19 cellular contexts compared by ENCODE assay signal in the genomic region with DNA sequence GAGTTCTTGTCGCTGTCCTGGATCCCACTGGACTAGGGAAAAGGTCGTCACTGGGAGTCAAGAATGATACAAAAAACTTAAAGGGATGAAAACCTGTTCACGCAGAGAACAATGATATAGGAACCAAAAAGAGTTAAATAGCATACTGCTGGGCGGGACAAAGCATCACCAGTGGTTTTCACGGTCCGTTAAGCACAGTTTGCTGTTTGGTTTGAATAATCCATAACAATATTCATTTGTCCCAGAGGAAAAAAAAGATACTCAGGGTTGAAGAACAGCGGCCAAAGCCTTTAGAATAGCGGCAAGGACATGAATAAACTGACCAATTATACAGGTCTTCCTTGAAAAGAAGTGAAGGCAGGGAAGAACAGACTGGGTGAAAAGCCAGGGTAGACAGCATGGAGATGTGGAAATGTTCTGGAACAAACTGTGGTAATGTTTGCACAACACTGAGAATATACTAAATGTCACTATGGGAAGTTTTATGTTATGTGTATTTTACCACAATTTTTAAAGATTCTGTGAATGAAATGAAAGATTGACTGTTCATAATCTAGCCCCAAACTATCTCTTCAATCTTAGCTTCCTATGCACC.
DNase-seq lines count a peak whose midpoint lies in the region; ATAC-seq, FAIRE-seq and TF ChIP-seq lines count a peak whose summit lies in the region.
"Had no signal": no experiment of that assay in that cellular context is flagged by ENCODE, and none has a peak within 500 bp of the region (broad histone marks: within the 10 kb centered on the region; RNA-seq: fewer than 3 reads in every experiment).

No MANE protein-coding gene starts in this region.

- H3K4me3 Mint-ChIP-seq in glutamatergic neuron (ENCODE audit: unreplicated experiment), result no peak overlapping the region
- H3K4me3 Mint-ChIP-seq: activated CD4-positive, alpha-beta T cell treated with anti-CD3 and anti-CD28 coated beads for 36 hours; activated CD8-positive, alpha-beta memory T cell treated with anti-CD3 and anti-CD28 coated beads, Interleukin-2, amount 10 ng/mL, durations not matched to agents 7 days and 5 days; activated T-helper 17 cell treated with anti-CD3 and anti-CD28 coated beads, Interleukin-2, amount 50 U/mL, for 72 hours; naive thymus-derived CD8-positive, alpha-beta T cell had no signal

- no peak; the same call in 1 of the 2 replicates for TF ChIP-seq EP300 in Ishikawa (IDR thresholded peaks at IDR 0.05; ENCODE audit: borderline replicate concordance)

- DNase-seq in COLO668 (lab: John Stamatoyannopoulos, UW; ENCODE audit: unreplicated experiment) (peak; percentile 48), RCC 7860 (ENCODE audit: low spot score) (no peak), right lobe of liver (no peak), MG63 (no peak), glutamatergic neuron (no peak)
- DNase-seq: activated CD4-positive, alpha-beta T cell treated with anti-CD3 and anti-CD28 coated beads for 36 hours; activated CD8-positive, alpha-beta memory T cell treated with anti-CD3 and anti-CD28 coated beads, Interleukin-2, amount 10 ng/mL, durations not matched to agents 7 days and 5 days; naive thymus-derived CD8-positive, alpha-beta T cell; NCI-H226; stimulated activated CD4-positive, alpha-beta T cell treated with anti-CD3 and anti-CD28 coated beads, Interleukin-2, amount 100 ng/mL, for 24 hours; upper lobe of left lung had no signal

- H3K27me3 Mint-ChIP-seq in glutamatergic neuron (ENCODE audit: unreplicated experiment), result no peaks in the 10 kb centered on the region
- H3K27me3 Mint-ChIP-seq: activated CD4-positive, alpha-beta T cell treated with anti-CD3 and anti-CD28 coated beads for 36 hours; activated CD8-positive, alpha-beta memory T cell treated with anti-CD3 and anti-CD28 coated beads, Interleukin-2, amount 10 ng/mL, durations not matched to agents 7 days and 5 days; activated T-helper 17 cell treated with anti-CD3 and anti-CD28 coated beads, Interleukin-2, amount 50 U/mL, for 72 hours; naive thymus-derived CD8-positive, alpha-beta T cell had no signal

- TF ChIP-seq CTCF in right lobe of liver (IDR thresholded peaks at IDR 0.05) (no peak), glutamatergic neuron (IDR thresholded peaks at IDR 0.05; ENCODE audit: partially characterized antibody, unreplicated experiment) (no peak)

- intact Hi-C loops in right lobe of liver (cut with DNase I), result no loop called here

- no peak overlapping the region for H3K27ac Mint-ChIP-seq in glutamatergic neuron (ENCODE audit: unreplicated experiment)
- H3K27ac Mint-ChIP-seq: activated CD4-positive, alpha-beta T cell treated with anti-CD3 and anti-CD28 coated beads for 36 hours; activated CD8-positive, alpha-beta memory T cell treated with anti-CD3 and anti-CD28 coated beads, Interleukin-2, amount 10 ng/mL, durations not matched to agents 7 days and 5 days; activated T-helper 17 cell treated with anti-CD3 and anti-CD28 coated beads, Interleukin-2, amount 50 U/mL, for 72 hours had no signal

- H3K9me3 ChIP-seq in right lobe of liver, result no peaks in the 10 kb centered on the region
- no peaks in the 10 kb centered on the region for H3K9me3 ChIP-seq in MG63
- H3K9me3 ChIP-seq: gastroesophageal sphincter, upper lobe of left lung had no signal

- H3K4me1 ChIP-seq in right lobe of liver, result peaks cover 0 to 21% (median 0%) of the 10 kb centered on the region in 4 donors

- peaks cover 11% of the 10 kb centered on the region for H3K4me1 Mint-ChIP-seq in glutamatergic neuron (ENCODE audit: low read depth, unreplicated experiment)
- H3K4me1 Mint-ChIP-seq: activated CD4-positive, alpha-beta T cell treated with anti-CD3 and anti-CD28 coated beads for 36 hours; activated CD8-positive, alpha-beta memory T cell treated with anti-CD3 and anti-CD28 coated beads, Interleukin-2, amount 10 ng/mL, durations not matched to agents 7 days and 5 days; activated T-helper 17 cell treated with anti-CD3 and anti-CD28 coated beads, Interleukin-2, amount 50 U/mL, for 72 hours had no signal

- H3K27me3 ChIP-seq in right lobe of liver, result no peaks in the 10 kb centered on the region
- H3K27me3 ChIP-seq in MG63, result no peaks in the 10 kb centered on the region
- H3K27me3 ChIP-seq: gastroesophageal sphincter, upper lobe of left lung had no signal

- H3K4me3 ChIP-seq in right lobe of liver (no peak overlapping the region), MG63 (no peak overlapping the region)
- H3K4me3 ChIP-seq: gastroesophageal sphincter, upper lobe of left lung had no signal

- no peak for TF ChIP-seq RAD21 in Ishikawa (IDR thresholded peaks at IDR 0.05; ENCODE audit: low read depth)

- no peak for TF ChIP-seq POLR2A in right lobe of liver (IDR thresholded peaks at IDR 0.05)

- H3K9me3 Mint-ChIP-seq in glutamatergic neuron (ENCODE audit: unreplicated experiment), result peaks cover 4% of the 10 kb centered on the region
- H3K9me3 Mint-ChIP-seq: activated T-helper 17 cell treated with anti-CD3 and anti-CD28 coated beads, Interleukin-2, amount 50 U/mL, for 72 hours; naive thymus-derived CD8-positive, alpha-beta T cell had no signal

- 100% methylated on average over 4 of the region's 8 CpGs for WGBS in right lobe of liver (ENCODE audit: insufficient coverage, low coverage, low lambda C conversion rate, missing lambda C conversion rate)

- FAIRE-seq in RCC 7860 (lab: Jason Lieb, UNC), result peak; percentile 32
- FAIRE-seq: G401.6, H1, TTC549 had no signal

- no peak overlapping the region for H3K27ac ChIP-seq in right lobe of liver
- H3K27ac ChIP-seq: gastroesophageal sphincter, upper lobe of left lung had no signal

- H3K36me3 Mint-ChIP-seq in glutamatergic neuron (ENCODE audit: unreplicated experiment), result no peaks in the 10 kb centered on the region

- H3K36me3 ChIP-seq in right lobe of liver (peaks cover 0 to 31% (median 10%) of the 10 kb centered on the region in 4 donors), MG63 (peaks cover 35% of the 10 kb centered on the region)

- ATAC-seq in right lobe of liver, result peak; percentile 34 to 52 (median 48)
- no peak for ATAC-seq in HG03045 (IDR thresholded peaks at IDR 0.05; ENCODE audit: unreplicated experiment)
- ATAC-seq in GM19328 (IDR thresholded peaks at IDR 0.05; ENCODE audit: unreplicated experiment), result no peak
- ATAC-seq: activated CD4-positive, alpha-beta T cell treated with anti-CD3 and anti-CD28 coated beads for 36 hours; activated CD8-positive, alpha-beta memory T cell treated with anti-CD3 and anti-CD28 coated beads, Interleukin-2, amount 10 ng/mL, durations not matched to agents 7 days and 5 days; activated T-helper 17 cell treated with anti-CD3 and anti-CD28 coated beads, Interleukin-2, amount 50 U/mL, for 72 hours; gastroesophageal sphincter; naive thymus-derived CD8-positive, alpha-beta T cell had no signal

TF ChIP-seq in Ishikawa, 13 proteins besides CTCF, POLR2A, EP300 and RAD21:
- TF ChIP-seq NFIC (IDR thresholded peaks at IDR 0.05) (peak; percentile 39; the same call in 1 of the 2 replicates), TCF12 (IDR thresholded peaks at IDR 0.05; ENCODE audit: low read depth) (no peak), EGR1 (IDR thresholded peaks at IDR 0.05) (no peak)
- TF ChIP-seq, protein P1, sequence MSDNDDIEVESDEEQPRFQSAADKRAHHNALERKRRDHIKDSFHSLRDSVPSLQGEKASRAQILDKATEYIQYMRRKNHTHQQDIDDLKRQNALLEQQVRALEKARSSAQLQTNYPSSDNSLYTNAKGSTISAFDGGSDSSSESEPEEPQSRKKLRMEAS (IDR thresholded peaks at IDR 0.05), result no peak

Comparison
In these comparisons a context has a peak if more than half of its experiments do, and no peak if none do; other contexts are left out.
1. ATAC-seq: peak in right lobe of liver (4 of 4); none in HG03045 (single experiment) and GM19328 (single experiment).